Comparison of ENCODE assay signal across 13 cellular contexts in the genomic region with DNA sequence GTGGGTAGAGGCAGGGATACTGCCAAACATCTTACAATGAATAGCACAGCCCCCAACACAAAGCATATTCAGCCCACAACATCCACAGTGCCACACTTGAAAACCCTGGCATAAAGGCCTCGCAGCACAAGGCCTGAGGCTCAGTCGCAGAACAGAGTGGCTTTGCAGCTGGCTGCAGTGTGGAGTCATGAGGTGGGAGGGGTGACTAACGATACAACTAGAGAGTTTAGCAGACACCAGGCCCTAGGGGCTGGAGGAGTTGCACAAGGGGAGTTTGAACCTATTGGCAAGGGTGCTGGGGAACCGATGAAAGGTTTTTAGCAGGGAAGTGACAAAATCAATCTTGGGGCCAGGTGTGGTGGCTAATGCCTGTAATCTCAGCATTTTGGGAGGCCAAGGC. TPM values are rescaled to one million over a fixed set of nuclear protein-coding genes. Genes with fewer than 3 reads are reported as not detected.
DNase-seq lines count a peak whose midpoint lies in the region; ATAC-seq and TF ChIP-seq lines count a peak whose summit lies in the region.
"Had no signal": no experiment of that assay in that cellular context is flagged by ENCODE, and none has a peak within 500 bp of the region (broad histone marks: within the 10 kb centered on the region; RNA-seq: fewer than 3 reads in every experiment).

No MANE protein-coding gene starts in this region.

- 28% methylated on average over 4 of the region's 4 CpGs for WGBS in thymus

- H3K4me1 Mint-ChIP-seq in activated CD4-positive, alpha-beta memory T cell treated with anti-CD3 and anti-CD28 coated beads for 36 hours (ENCODE audit: low read depth) = peaks cover 48% of the 10 kb centered on the region
- peaks cover 46% of the 10 kb centered on the region for H3K4me1 Mint-ChIP-seq in activated CD4-positive, alpha-beta memory T cell treated with anti-CD3 and anti-CD28 coated beads, Interleukin-2, amount 10 ng/mL, durations not matched to agents 7 days and 5 days

- CTCF ChIA-PET in activated CD4-positive, alpha-beta memory T cell treated with anti-CD3 and anti-CD28 coated beads for 36 hours (lab: Charles Lee) = interaction anchor here (3.5 kb wide), 1 partner anchor 80 kb away, joined by 38 read pairs; no protein-coding TSS in a partner anchor
- CTCF ChIA-PET in activated CD4-positive, alpha-beta memory T cell treated with anti-CD3 and anti-CD28 coated beads, Interleukin-2, amount 10 ng/mL, durations not matched to agents 7 days and 5 days (lab: Charles Lee) = interaction anchor here (1.0 kb wide), 1 partner anchor 57 kb away, joined by 3 read pairs; the partner anchor contains the start of gene RNF7

- peak; percentile 39 for DNase-seq in activated CD4-positive, alpha-beta memory T cell treated with anti-CD3 and anti-CD28 coated beads for 36 hours
- no peak for DNase-seq in activated CD4-positive, alpha-beta memory T cell treated with anti-CD3 and anti-CD28 coated beads, Interleukin-2, amount 10 ng/mL, durations not matched to agents 7 days and 5 days
- peak; percentile 20 for DNase-seq in activated T-cell treated with anti-CD3 and anti-CD28 coated beads, Interleukin-2, amount 50 U/mL, for 1 hour
- DNase-seq in medulla oblongata (ENCODE audit: extremely low spot score) (peak; percentile 52), AG08395 (ENCODE audit: low spot score) (no peak), GM13977 (ENCODE audit: low spot score) (no peak)
- DNase-seq: ACHN, MM.1S, NCI-H446 had no signal

- no peak overlapping the region for H3K4me3 ChIP-seq in thymus (ENCODE audit: low read length)

- POLR2A ChIA-PET in activated CD4-positive, alpha-beta memory T cell treated with anti-CD3 and anti-CD28 coated beads for 36 hours (lab: Charles Lee) = interaction anchor here (0.9 kb wide), 1 partner anchor 105 kb away, joined by 3 read pairs; no protein-coding TSS in a partner anchor
- POLR2A ChIA-PET in activated CD4-positive, alpha-beta memory T cell treated with anti-CD3 and anti-CD28 coated beads, Interleukin-2, amount 10 ng/mL, durations not matched to agents 7 days and 5 days (lab: Charles Lee) = interaction anchor here (3.2 to 5.1 kb wide), 2 partner anchors 55 to 82 kb away, joined by 31 to 65 read pairs; partner anchors contain the start of genes ATP1B3 and RNF7

- no peak for TF ChIP-seq CTCF in GM13977 (IDR thresholded peaks at IDR 0.05; ENCODE audit: extremely low read depth, insufficient read depth, missing control alignments)

- no peaks in the 10 kb centered on the region for H3K9me3 Mint-ChIP-seq in activated CD4-positive, alpha-beta memory T cell treated with anti-CD3 and anti-CD28 coated beads for 36 hours
- H3K9me3 Mint-ChIP-seq in activated CD4-positive, alpha-beta memory T cell treated with anti-CD3 and anti-CD28 coated beads, Interleukin-2, amount 10 ng/mL, durations not matched to agents 7 days and 5 days = no peaks in the 10 kb centered on the region

- peak overlapping the region; percentile 64 for H3K27ac ChIP-seq in thymus (ENCODE audit: low read depth)

- H3K27me3 Mint-ChIP-seq in activated CD4-positive, alpha-beta memory T cell treated with anti-CD3 and anti-CD28 coated beads for 36 hours = no peaks in the 10 kb centered on the region
- H3K27me3 Mint-ChIP-seq in activated CD4-positive, alpha-beta memory T cell treated with anti-CD3 and anti-CD28 coated beads, Interleukin-2, amount 10 ng/mL, durations not matched to agents 7 days and 5 days = no peaks in the 10 kb centered on the region

- intact Hi-C loops in activated CD4-positive, alpha-beta memory T cell treated with anti-CD3 and anti-CD28 coated beads for 36 hours (cut with micrococcal nuclease) = loop anchor here (5.0 to 10.0 kb wide), 2 partner anchors 107 to 301 kb away; no protein-coding TSS in a partner anchor

- no peak for ATAC-seq in GM21576 (IDR thresholded peaks at IDR 0.05; ENCODE audit: unreplicated experiment)

- in situ Hi-C loops in GM13977 (cut with MboI; ENCODE audit: low pct_unique_long_range_greater_than_20kb, low sequenced_read_pairs, unreplicated experiment) = no loop called here

- H3K36me3 ChIP-seq in thymus (ENCODE audit: control insufficient read depth, insufficient read depth) = no peaks in the 10 kb centered on the region

- H3K9me3 ChIP-seq in thymus (ENCODE audit: control insufficient read depth) = no peaks in the 10 kb centered on the region

- H3K27ac Mint-ChIP-seq in activated CD4-positive, alpha-beta memory T cell treated with anti-CD3 and anti-CD28 coated beads for 36 hours = peak overlapping the region; percentile 94
- no peak overlapping the region for H3K27ac Mint-ChIP-seq in activated CD4-positive, alpha-beta memory T cell treated with anti-CD3 and anti-CD28 coated beads, Interleukin-2, amount 10 ng/mL, durations not matched to agents 7 days and 5 days

- H3K4me3 Mint-ChIP-seq in activated CD4-positive, alpha-beta memory T cell treated with anti-CD3 and anti-CD28 coated beads for 36 hours = no peak overlapping the region
- H3K4me3 Mint-ChIP-seq in activated CD4-positive, alpha-beta memory T cell treated with anti-CD3 and anti-CD28 coated beads, Interleukin-2, amount 10 ng/mL, durations not matched to agents 7 days and 5 days = no peak overlapping the region

- peaks cover 45% of the 10 kb centered on the region for H3K4me1 ChIP-seq in thymus (ENCODE audit: control insufficient read depth, insufficient read depth, low read length)

- no peaks in the 10 kb centered on the region for H3K27me3 ChIP-seq in thymus (ENCODE audit: control insufficient read depth, insufficient read depth)

- no peaks in the 10 kb centered on the region for H3K36me3 Mint-ChIP-seq in activated CD4-positive, alpha-beta memory T cell treated with anti-CD3 and anti-CD28 coated beads for 36 hours
- no peaks in the 10 kb centered on the region for H3K36me3 Mint-ChIP-seq in activated CD4-positive, alpha-beta memory T cell treated with anti-CD3 and anti-CD28 coated beads, Interleukin-2, amount 10 ng/mL, durations not matched to agents 7 days and 5 days (ENCODE audit: low read depth)

RNA-seq across cellular contexts. Expression of gene GRK7, which starts 32.1 kb away (rescaled TPM):
- total RNA-seq in activated CD4-positive, alpha-beta memory T cell treated with anti-CD3 and anti-CD28 coated beads for 36 hours = not detected
- not detected for total RNA-seq in activated CD4-positive, alpha-beta memory T cell treated with anti-CD3 and anti-CD28 coated beads, Interleukin-2, amount 10 ng/mL, durations not matched to agents 7 days and 5 days
- 0.14 TPM for polyA plus RNA-seq in thymus
- total RNA-seq: left ventricle myocardium superior, osteocyte had no signal

RNA-seq across cellular contexts. Expression of gene RNF7, which starts 57.2 kb away (rescaled TPM):
- 10 to 100 TPM; 54.0 to 58.9 TPM for total RNA-seq in activated CD4-positive, alpha-beta memory T cell treated with anti-CD3 and anti-CD28 coated beads for 36 hours
- 10 to 100 TPM; 68.8 to 72.9 TPM for total RNA-seq in activated CD4-positive, alpha-beta memory T cell treated with anti-CD3 and anti-CD28 coated beads, Interleukin-2, amount 10 ng/mL, durations not matched to agents 7 days and 5 days
- polyA plus RNA-seq in thymus = 157 TPM

Comparison
In these comparisons a context has a peak if more than half of its experiments do, and no peak if none do; other contexts are left out.
1. DNase-seq: peak in activated CD4-positive, alpha-beta memory T cell treated with anti-CD3 and anti-CD28 coated beads for 36 hours (single experiment), activated T-cell treated with anti-CD3 and anti-CD28 coated beads, Interleukin-2, amount 50 U/mL, for 1 hour (single experiment) and medulla oblongata (single experiment); none in activated CD4-positive, alpha-beta memory T cell treated with anti-CD3 and anti-CD28 coated beads, Interleukin-2, amount 10 ng/mL, durations not matched to agents 7 days and 5 days (single experiment), AG08395 (single experiment) and GM13977 (single experiment).